Comparison of ENCODE assay signal across 8 cellular contexts in the genomic region with DNA sequence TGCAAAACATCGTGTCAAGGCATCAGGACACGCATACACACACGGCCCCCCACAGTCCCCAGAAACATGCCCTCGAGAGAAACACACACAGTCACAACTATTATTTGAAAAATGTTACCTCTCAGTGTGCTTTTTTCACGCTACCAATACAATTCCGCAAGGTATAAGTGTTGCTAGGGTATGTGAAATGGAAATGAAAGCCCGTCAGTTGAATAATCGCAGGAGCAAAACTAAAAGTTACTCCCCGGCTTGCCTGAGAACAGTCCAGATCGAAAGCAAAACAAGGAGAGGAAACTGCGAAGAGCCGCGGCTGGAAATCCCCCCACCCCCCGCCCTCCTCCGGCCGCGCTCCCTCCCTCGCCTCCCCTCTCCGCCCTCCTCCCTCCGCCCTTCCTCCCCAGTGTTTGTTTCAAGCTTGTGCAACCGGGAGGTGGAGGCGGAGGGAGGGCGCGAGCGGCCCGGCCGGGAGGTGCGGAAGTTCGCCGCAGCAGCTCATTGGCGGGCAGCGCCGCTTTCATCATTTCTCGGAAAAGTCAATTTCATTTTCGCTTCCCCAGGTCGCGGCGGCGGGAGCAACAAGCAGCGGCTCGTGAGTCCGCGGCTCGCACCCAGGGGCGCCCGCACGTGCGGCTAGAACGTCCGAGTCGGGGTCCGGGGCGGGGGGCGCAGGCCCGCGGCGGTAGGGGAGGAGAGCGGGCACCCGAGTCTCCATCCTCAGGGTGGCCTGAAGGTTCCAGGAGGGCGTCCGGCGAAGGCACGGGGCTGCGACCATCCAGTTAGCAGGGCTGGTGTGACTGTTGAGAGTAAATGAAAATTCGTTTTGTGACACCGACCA. TPM values are rescaled to one million over a fixed set of nuclear protein-coding genes. Genes with fewer than 3 reads are reported as not detected.
DNase-seq lines count a peak whose midpoint lies in the region; ATAC-seq, FAIRE-seq and TF ChIP-seq lines count a peak whose summit lies in the region.

TSS of gene IRF2 (minus strand) at position 290 of the 835 bp plus-strand sequence. CDS start 45,486 bp downstream, outside the sequence.

- no peaks in the 10 kb centered on the region for H3K9me3 Mint-ChIP-seq in WTC11

- H3K9me3 ChIP-seq in AG04450 (ENCODE audit: control insufficient read depth, insufficient read depth, low read length) (no peaks in the 10 kb centered on the region), small intestine (ENCODE audit: control insufficient read depth, low read depth) (no peaks in the 10 kb centered on the region)

- TF ChIP-seq CTCF in AG04450 (IDR thresholded peaks at IDR 0.05; ENCODE audit: low read depth, low read length): no peak
- TF ChIP-seq CTCF in WTC11 (IDR thresholded peaks at IDR 0.05): no peak
- no peak for TF ChIP-seq CTCF in bronchial epithelial cell (IDR thresholded peaks at IDR 0.05; ENCODE audit: insufficient read depth, low read length, severe bottlenecking)

- H3K27ac ChIP-seq in AG04450 (ENCODE audit: low read depth, low read length): peak within 1 kb of the TSS; percentile 94
- peak within 1 kb of the TSS; percentile 98 to 99 for H3K27ac ChIP-seq in small intestine (ENCODE audit: low read depth in 1 of 2, low read length in 1 of 2)

- H3K36me3 Mint-ChIP-seq in WTC11: no peaks in the 10 kb centered on the region

- ATAC-seq in GM18909 (IDR thresholded peaks at IDR 0.05; ENCODE audit: poor library complexity, unreplicated experiment) (peak; percentile 64), HG03159 (IDR thresholded peaks at IDR 0.05; ENCODE audit: unreplicated experiment) (peak; percentile 55), WTC11 (peak; percentile 60)

- peaks cover 34% of the 10 kb centered on the region for H3K4me1 Mint-ChIP-seq in WTC11

- H3K36me3 ChIP-seq in bronchial epithelial cell (ENCODE audit: control insufficient read depth, insufficient read depth, low read length): no peaks in the 10 kb centered on the region
- H3K36me3 ChIP-seq in small intestine (ENCODE audit: control insufficient read depth in 2 of 2, insufficient read depth in 2 of 2, low read length in 2 of 2): no peaks in the 10 kb centered on the region

- no peaks in the 10 kb centered on the region for H3K27me3 Mint-ChIP-seq in WTC11 (ENCODE audit: low read depth)

- peaks cover 5 to 8% of the 10 kb centered on the region in 2 donors for H3K4me1 ChIP-seq in small intestine (ENCODE audit: control insufficient read depth in 2 of 2, insufficient read depth in 1 of 2, low read depth in 1 of 2, low read length in 1 of 2)

- peak within 1 kb of the TSS; percentile 97 for H3K27ac Mint-ChIP-seq in WTC11

- POLR2A ChIA-PET in AG04450 (lab: Yijun Ruan, JAX): interaction anchor here (0.6 to 2.6 kb wide), 14 partner anchors 17 to 334 kb away, joined by 3 to 20 read pairs (median 4); partner anchors contain the start of gene CENPU
- POLR2A ChIA-PET in WTC11 (lab: Charles Lee): interaction anchor here (0.7 to 2.0 kb wide), 12 partner anchors 27 to 308 kb away, joined by 3 to 8 read pairs (median 3); partner anchors contain the start of genes CASP3 and CENPU

- 0 to 1% (median 0%) methylated on average over 53 to 66 of the region's 66 CpGs for WGBS in small intestine, 3 donors

- peak; percentile 96 for DNase-seq in AG04450 (ENCODE audit: low read depth, low spot score)
- DNase-seq in NCI-H2227 (lab: John Stamatoyannopoulos, UW; ENCODE audit: unreplicated experiment): peak; percentile 91
- DNase-seq in WTC11 (ENCODE audit: low spot score): peak; percentile 92
- DNase-seq in bronchial epithelial cell (ENCODE audit: low read depth): peak; percentile 90
- DNase-seq in iPS-NIHi11 (ENCODE audit: low spot score): peak; percentile 96
- DNase-seq in small intestine: peak; percentile 99

- peak within 1 kb of the TSS; percentile 98 for H3K4me3 Mint-ChIP-seq in WTC11

- no peaks in the 10 kb centered on the region for H3K27me3 ChIP-seq in AG04450 (ENCODE audit: control insufficient read depth, insufficient read depth, low read length)
- H3K27me3 ChIP-seq in bronchial epithelial cell (ENCODE audit: control insufficient read depth, insufficient read depth, low read length): no peaks in the 10 kb centered on the region
- no peaks in the 10 kb centered on the region for H3K27me3 ChIP-seq in small intestine (ENCODE audit: control insufficient read depth in 2 of 2, insufficient read depth in 2 of 2, low read length in 2 of 2)

- FAIRE-seq in bronchial epithelial cell (lab: Jason Lieb, UNC) (no peak), small intestine (lab: Jason Lieb, UNC) (no peak)

- peak within 1 kb of the TSS; percentile 97 for H3K4me3 ChIP-seq in AG04450 (ENCODE audit: low read depth, low read length)
- H3K4me3 ChIP-seq in bronchial epithelial cell (ENCODE audit: low read depth, low read length): peak within 1 kb of the TSS; percentile 66
- peak within 1 kb of the TSS; percentile 90 to 92 for H3K4me3 ChIP-seq in small intestine (ENCODE audit: low read depth in 1 of 2, low read length in 2 of 2)

- CTCF ChIA-PET in AG04450 (lab: Charles Lee) (interaction anchor here (1.0 to 1.6 kb wide), 2 partner anchors 187 to 210 kb away, joined by 6 read pairs; no protein-coding TSS in a partner anchor), WTC11 (lab: Charles Lee) (interaction anchor here (0.5 to 1.5 kb wide), 8 partner anchors 14 to 1330 kb away, joined by 3 to 7 read pairs (median 4); partner anchors contain the start of genes CASP3 and PRIMPOL)

TF ChIP-seq in WTC11, 78 proteins besides CTCF, POLR2A, EP300 and RAD21 (continues in another document):
- peak; percentile 70 for TF ChIP-seq CREM (CRISPR knock-in tag; IDR thresholded peaks at IDR 0.05)
- no peak for TF ChIP-seq NFE2L1 (CRISPR knock-in tag; IDR thresholded peaks at IDR 0.05)
- TF ChIP-seq NR3C1 (CRISPR knock-in tag; conservative IDR thresholded peaks at IDR 0.05; ENCODE audit: low read depth): no peak
- TF ChIP-seq ZNF396 (CRISPR knock-in tag; IDR thresholded peaks at IDR 0.05; ENCODE audit: borderline replicate concordance): no peak
- TF ChIP-seq PRRX2 (CRISPR knock-in tag; IDR thresholded peaks at IDR 0.05): no peak
- TF ChIP-seq ETV6 (CRISPR knock-in tag; IDR thresholded peaks at IDR 0.05): no peak
- no peak for TF ChIP-seq TCF7 (CRISPR knock-in tag; IDR thresholded peaks at IDR 0.05; ENCODE audit: low read depth)
- no peak for TF ChIP-seq ZNF138 (CRISPR knock-in tag; conservative IDR thresholded peaks at IDR 0.05)
- no peak for TF ChIP-seq MXD4 (CRISPR knock-in tag; IDR thresholded peaks at IDR 0.05; ENCODE audit: borderline replicate concordance)
- TF ChIP-seq, protein P1, sequence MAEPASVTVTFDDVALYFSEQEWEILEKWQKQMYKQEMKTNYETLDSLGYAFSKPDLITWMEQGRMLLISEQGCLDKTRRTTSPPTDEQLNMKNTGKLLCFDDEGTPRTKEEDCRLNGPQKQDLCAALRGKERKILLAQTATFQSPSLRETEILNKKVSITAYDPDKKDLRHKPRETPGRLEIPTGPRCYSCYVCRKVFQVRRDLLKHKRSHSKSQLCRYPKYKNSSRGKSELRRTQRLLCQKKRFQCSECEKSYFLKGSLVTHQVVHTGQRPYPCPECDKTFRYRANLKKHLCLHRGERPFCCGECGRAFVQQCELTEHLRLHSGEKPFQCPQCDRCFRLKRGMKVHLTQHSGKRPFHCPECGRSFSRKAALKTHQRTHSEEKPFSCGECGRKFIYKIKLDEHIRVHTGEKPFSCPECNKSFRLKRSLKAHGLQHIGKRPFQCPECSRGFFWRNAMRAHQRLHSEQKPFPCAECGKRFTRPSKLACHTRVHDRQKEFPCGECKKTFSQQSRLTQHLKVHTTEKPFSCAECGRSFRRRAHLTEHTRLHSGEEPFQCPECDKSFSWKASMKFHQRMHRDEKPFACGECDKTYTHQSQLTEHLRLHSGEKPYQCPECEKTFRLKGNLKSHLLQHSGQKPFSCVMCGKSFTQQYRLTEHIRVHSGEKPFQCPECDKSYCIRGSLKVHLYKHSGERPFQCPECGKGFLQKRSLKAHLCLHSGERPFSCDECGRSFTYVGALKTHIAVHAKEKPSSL (CRISPR knock-in tag; conservative IDR thresholded peaks at IDR 0.05): no peak
- TF ChIP-seq, protein P2, sequence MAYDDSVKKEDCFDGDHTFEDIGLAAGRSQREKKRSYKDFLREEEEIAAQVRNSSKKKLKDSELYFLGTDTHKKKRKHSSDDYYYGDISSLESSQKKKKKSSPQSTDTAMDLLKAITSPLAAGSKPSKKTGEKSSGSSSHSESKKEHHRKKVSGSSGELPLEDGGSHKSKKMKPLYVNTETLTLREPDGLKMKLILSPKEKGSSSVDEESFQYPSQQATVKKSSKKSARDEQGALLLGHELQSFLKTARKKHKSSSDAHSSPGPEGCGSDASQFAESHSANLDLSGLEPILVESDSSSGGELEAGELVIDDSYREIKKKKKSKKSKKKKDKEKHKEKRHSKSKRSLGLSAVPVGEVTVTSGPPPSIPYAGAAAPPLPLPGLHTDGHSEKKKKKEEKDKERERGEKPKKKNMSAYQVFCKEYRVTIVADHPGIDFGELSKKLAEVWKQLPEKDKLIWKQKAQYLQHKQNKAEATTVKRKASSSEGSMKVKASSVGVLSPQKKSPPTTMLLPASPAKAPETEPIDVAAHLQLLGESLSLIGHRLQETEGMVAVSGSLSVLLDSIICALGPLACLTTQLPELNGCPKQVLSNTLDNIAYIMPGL (CRISPR knock-in tag; IDR thresholded peaks at IDR 0.05): peak; percentile 50; the same call in 1 of the 2 replicates
- no peak for TF ChIP-seq HMGA2 (CRISPR knock-in tag; IDR thresholded peaks at IDR 0.05)
- no peak for TF ChIP-seq OVOL2 (CRISPR knock-in tag; IDR thresholded peaks at IDR 0.05; ENCODE audit: borderline replicate concordance)
- TF ChIP-seq SMAD4 (CRISPR knock-in tag; IDR thresholded peaks at IDR 0.05): no peak; the same call in 1 of the 2 replicates
- no peak for TF ChIP-seq PREB (CRISPR knock-in tag; IDR thresholded peaks at IDR 0.05; ENCODE audit: borderline replicate concordance)
- TF ChIP-seq RORB (CRISPR knock-in tag; IDR thresholded peaks at IDR 0.05): no peak

RNA-seq across cellular contexts. Expression of gene IRF2, which starts in this region (rescaled TPM):
- polyA plus RNA-seq in AG04450 (2011; rRNA removed) (31.4 and 39.2 TPM in 2 replicates), small intestine (10 to 100 TPM; 23.3 to 36.5 (median 28.9) TPM)
- polyA minus RNA-seq in AG04450 (2011; rRNA and poly(A)+ RNA removed): 43.2 and 46.4 TPM in 2 replicates
- total RNA-seq in WTC11 (2021) (9.3 to 11.8 TPM (median 11.3 TPM) in 3 replicates), bronchial epithelial cell (15.2 and 16.1 TPM in 2 replicates)

Comparison
In these comparisons a context has a peak if more than half of its experiments do, and no peak if none do; other contexts are left out.
1. Peak in every context shown above with its lines: DNase-seq, ATAC-seq, H3K4me3 ChIP-seq and H3K27ac ChIP-seq.